In the genomic region with DNA sequence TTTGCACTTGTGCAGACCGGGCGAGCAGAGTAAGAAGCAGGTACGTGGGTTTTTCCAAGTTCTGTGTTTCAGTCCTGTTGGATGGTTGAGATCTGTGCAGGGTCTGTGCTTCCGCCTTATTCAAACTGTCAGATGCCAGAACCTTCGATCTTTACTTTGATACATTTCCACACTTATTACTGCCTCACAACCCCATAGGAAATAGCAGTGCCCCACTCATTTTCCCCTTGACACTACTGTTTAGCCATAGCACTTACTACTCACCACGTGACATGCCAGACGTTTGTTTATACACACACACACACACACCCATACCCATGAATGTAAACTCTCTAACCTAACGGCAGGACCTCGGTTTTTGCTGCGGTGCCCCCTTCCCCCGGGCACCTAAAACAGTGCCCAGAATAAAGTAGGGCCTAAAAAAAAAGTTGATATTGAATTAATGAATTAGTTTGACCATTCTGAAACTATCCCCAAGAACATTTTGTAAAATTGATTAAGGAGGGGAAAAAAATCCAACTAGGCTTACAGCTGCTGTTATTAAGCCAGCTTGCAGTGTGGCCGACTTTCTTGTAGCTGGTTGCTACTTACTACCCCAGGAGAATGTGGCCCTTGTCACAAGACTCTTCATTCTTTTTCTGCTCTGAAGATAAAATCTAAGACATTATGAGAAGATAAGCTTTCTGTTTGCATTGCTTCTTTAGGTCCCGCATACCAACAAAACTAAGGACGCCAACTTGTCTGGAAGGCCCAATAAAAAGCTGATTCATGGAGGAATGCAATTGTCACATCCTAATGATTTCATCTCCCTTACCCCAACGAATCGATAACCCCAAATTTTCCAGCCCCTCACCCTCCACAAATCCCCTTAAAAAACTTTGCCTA, we compare ENCODE assay signal across 8 cellular contexts. TPM values are rescaled to one million over a fixed set of nuclear protein-coding genes. Genes with fewer than 3 reads are reported as not detected.
DNase-seq lines count a peak whose midpoint lies in the region; ATAC-seq lines count a peak whose summit lies in the region.

No MANE protein-coding gene starts in this region.

- peak overlapping the region; percentile 97 for H3K27ac ChIP-seq in effector memory CD4-positive, alpha-beta T cell (ENCODE audit: insufficient read depth, low read length, poor library complexity, severe bottlenecking)

- intact Hi-C loops in posterior vena cava (cut with DNase I), result no loop called here

- ATAC-seq in GM18502 (IDR thresholded peaks at IDR 0.05; ENCODE audit: poor library complexity, unreplicated experiment) (peak; percentile 33), HG03103 (IDR thresholded peaks at IDR 0.05; ENCODE audit: low read depth, unreplicated experiment) (peak; percentile 21)

- peaks cover 5% of the 10 kb centered on the region for H3K4me1 ChIP-seq in effector memory CD4-positive, alpha-beta T cell (ENCODE audit: control insufficient read depth, insufficient read depth, low read length, poor library complexity, severe bottlenecking)
- peaks cover 6% of the 10 kb centered on the region for H3K4me1 ChIP-seq in mucosa of stomach (ENCODE audit: control insufficient read depth, insufficient read depth, low read length)

- H3K27me3 ChIP-seq in effector memory CD4-positive, alpha-beta T cell (replicated peaks; ENCODE audit: control insufficient read depth, insufficient read depth, low read length, poor library complexity, severe bottlenecking), result no peaks in the 10 kb centered on the region
- H3K27me3 ChIP-seq in mucosa of stomach (ENCODE audit: control insufficient read depth, insufficient read depth, low read length), result no peaks in the 10 kb centered on the region

- H3K36me3 ChIP-seq in effector memory CD4-positive, alpha-beta T cell (ENCODE audit: control insufficient read depth, insufficient read depth, low read length), result peaks cover 5% of the 10 kb centered on the region
- no peaks in the 10 kb centered on the region for H3K36me3 ChIP-seq in mucosa of stomach (ENCODE audit: control insufficient read depth, insufficient read depth, low read length)

- no peaks in the 10 kb centered on the region for H3K9me3 ChIP-seq in effector memory CD4-positive, alpha-beta T cell (ENCODE audit: control insufficient read depth, low read length)
- H3K9me3 ChIP-seq in mucosa of stomach (ENCODE audit: control insufficient read depth, low read length), result no peaks in the 10 kb centered on the region

- peak overlapping the region; percentile 73 for H3K4me3 ChIP-seq in effector memory CD4-positive, alpha-beta T cell (ENCODE audit: insufficient read depth, low read depth, low read length, poor library complexity, severe bottlenecking)
- H3K4me3 ChIP-seq in mucosa of stomach (ENCODE audit: low read length), result peak overlapping the region; percentile 77

- peak overlapping the region; percentile 96 for H3K9ac ChIP-seq in mucosa of stomach (ENCODE audit: low read length)

- DNase-seq in AG08396 (ENCODE audit: low spot score) (peak; percentile 12), RKO (ENCODE audit: low spot score) (peak; percentile 47), posterior vena cava (ENCODE audit: low spot score) (no peak), retina (no peak)
- no peak for DNase-seq in effector memory CD4-positive, alpha-beta T cell

RNA-seq across cellular contexts. Expression of a gene that starts 0.7 kb away (rescaled TPM):
- total RNA-seq in posterior vena cava, result 1 to 10 TPM; 5.8 to 5.9 TPM

Comparison
In these comparisons a context has a peak if more than half of its experiments do, and no peak if none do; other contexts are left out.
1. DNase-seq: peak in AG08396 (single experiment) and RKO (single experiment); none in effector memory CD4-positive, alpha-beta T cell (0 of 3), posterior vena cava (single experiment) and retina (single experiment).